In the genomic region with DNA sequence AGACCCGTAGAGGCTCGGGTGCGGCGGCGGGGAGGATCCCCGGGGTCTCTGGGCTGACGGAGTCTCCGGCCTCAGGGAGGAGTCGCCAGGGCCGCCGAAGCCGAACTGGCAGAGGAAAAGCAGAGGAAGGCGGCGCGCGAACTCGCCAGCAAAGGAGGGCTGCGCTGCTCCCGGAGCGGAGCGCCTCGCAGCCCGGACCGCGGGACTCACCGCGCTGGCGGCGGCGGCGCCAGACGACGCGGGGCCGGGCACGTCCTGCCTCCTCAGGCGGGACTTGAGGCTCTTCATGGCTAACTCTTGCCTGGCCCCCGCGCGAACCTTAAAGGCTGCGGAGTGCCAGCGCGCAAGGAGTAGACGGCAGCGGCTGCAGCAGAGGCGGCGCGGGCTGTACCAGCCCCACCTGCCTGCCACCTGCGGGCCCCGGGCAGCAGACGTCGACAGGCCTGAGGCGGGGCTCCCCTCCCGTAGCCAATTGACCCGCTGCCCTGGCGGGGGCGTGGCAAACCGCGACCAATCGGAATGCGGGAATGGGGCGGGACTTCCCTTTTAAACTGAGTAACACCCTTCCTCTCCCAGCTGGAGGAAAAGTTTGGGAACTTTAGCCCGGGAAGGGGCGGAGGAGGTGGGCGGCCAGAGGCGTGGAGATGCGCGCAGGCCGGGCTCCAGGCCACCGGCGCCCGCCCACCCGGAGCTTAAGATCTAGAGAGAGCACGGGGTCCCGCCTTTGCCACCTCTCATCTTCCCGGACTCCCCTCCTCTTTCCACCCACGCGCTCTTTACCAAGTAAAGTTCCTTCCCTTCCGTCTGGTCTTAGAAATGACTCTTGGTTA, we compare ENCODE assay signal across 8 cellular contexts. TPM values are rescaled to one million over a fixed set of nuclear protein-coding genes. Genes with fewer than 3 reads are reported as not detected.
DNase-seq lines count a peak whose midpoint lies in the region; TF ChIP-seq lines count a peak whose summit lies in the region.

A gene with protein sequence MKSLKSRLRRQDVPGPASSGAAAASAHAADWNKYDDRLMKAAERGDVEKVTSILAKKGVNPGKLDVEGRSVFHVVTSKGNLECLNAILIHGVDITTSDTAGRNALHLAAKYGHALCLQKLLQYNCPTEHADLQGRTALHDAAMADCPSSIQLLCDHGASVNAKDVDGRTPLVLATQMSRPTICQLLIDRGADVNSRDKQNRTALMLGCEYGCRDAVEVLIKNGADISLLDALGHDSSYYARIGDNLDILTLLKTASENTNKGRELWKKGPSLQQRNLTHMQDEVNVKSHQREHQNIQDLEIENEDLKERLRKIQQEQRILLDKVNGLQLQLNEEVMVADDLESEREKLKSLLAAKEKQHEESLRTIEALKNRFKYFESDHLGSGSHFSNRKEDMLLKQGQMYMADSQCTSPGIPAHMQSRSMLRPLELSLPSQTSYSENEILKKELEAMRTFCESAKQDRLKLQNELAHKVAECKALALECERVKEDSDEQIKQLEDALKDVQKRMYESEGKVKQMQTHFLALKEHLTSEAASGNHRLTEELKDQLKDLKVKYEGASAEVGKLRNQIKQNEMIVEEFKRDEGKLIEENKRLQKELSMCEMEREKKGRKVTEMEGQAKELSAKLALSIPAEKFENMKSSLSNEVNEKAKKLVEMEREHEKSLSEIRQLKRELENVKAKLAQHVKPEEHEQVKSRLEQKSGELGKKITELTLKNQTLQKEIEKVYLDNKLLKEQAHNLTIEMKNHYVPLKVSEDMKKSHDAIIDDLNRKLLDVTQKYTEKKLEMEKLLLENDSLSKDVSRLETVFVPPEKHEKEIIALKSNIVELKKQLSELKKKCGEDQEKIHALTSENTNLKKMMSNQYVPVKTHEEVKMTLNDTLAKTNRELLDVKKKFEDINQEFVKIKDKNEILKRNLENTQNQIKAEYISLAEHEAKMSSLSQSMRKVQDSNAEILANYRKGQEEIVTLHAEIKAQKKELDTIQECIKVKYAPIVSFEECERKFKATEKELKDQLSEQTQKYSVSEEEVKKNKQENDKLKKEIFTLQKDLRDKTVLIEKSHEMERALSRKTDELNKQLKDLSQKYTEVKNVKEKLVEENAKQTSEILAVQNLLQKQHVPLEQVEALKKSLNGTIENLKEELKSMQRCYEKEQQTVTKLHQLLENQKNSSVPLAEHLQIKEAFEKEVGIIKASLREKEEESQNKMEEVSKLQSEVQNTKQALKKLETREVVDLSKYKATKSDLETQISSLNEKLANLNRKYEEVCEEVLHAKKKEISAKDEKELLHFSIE (N-terminal part only) (minus strand): TSS at position 439 of the 830 bp plus-strand sequence. CDS start 151 bp downstream, at position 288.

- H3K27ac Mint-ChIP-seq in H9 (peak within 1 kb of the TSS; percentile 7 to 90 (median 87); a peak in 6 of 7 replicates), glutamatergic neuron (ENCODE audit: unreplicated experiment) (peak within 1 kb of the TSS; percentile 57)

- no peaks in the 10 kb centered on the region for H3K79me1 ChIP-seq in H9 (ENCODE audit: insufficient read depth, low read depth, low read length, poor library complexity, severe bottlenecking)

- H2BK120ac ChIP-seq in H9 (ENCODE audit: low read depth, low read length, poor library complexity, severe bottlenecking) = peak within 1 kb of the TSS; percentile 51

- no peak within 1 kb of the TSS for H3K4ac ChIP-seq in H9 (ENCODE audit: low read depth, low read length)

- H3K36me3 Mint-ChIP-seq in H9 (ENCODE audit: insufficient read depth in 1 of 3, low read depth in 3 of 3) = no peaks in the 10 kb centered on the region
- no peaks in the 10 kb centered on the region for H3K36me3 Mint-ChIP-seq in glutamatergic neuron (ENCODE audit: unreplicated experiment)

- no peak within 1 kb of the TSS for H3K18ac ChIP-seq in H9 (ENCODE audit: insufficient read length, low read depth, low read length)

- no peaks in the 10 kb centered on the region for H3K27me3 ChIP-seq in H9 (ENCODE audit: insufficient read depth, low read length)

- no peak within 1 kb of the TSS for H2AK5ac ChIP-seq in H9 (ENCODE audit: insufficient read length, low read length)

- no peak within 1 kb of the TSS for H2BK12ac ChIP-seq in H9 (ENCODE audit: insufficient read length, low read depth, low read length)

- no peaks in the 10 kb centered on the region for H3K9me3 Mint-ChIP-seq in H9
- H3K9me3 Mint-ChIP-seq in glutamatergic neuron (ENCODE audit: unreplicated experiment) = no peaks in the 10 kb centered on the region

- TF ChIP-seq CTCF in H9 (conservative IDR thresholded peaks at IDR 0.05) (no peak), glutamatergic neuron (IDR thresholded peaks at IDR 0.05; ENCODE audit: partially characterized antibody, unreplicated experiment) (no peak)

- no peak within 1 kb of the TSS for H3K23ac ChIP-seq in H9 (ENCODE audit: insufficient read length, low read depth, low read length)

- H4K5ac ChIP-seq in H9 (ENCODE audit: insufficient read length, low read depth, low read length) = no peak within 1 kb of the TSS

- H3K27ac ChIP-seq in H9 (ENCODE audit: insufficient read length, low read depth, low read length) (peak within 1 kb of the TSS; percentile 17), substantia nigra (ENCODE audit: low read depth, low read length, poor library complexity, severe bottlenecking) (peak within 1 kb of the TSS; percentile 67)

- H3K4me1 Mint-ChIP-seq in H9 (peaks cover 32 to 37% of the 10 kb centered on the region in 2 experiments), glutamatergic neuron (ENCODE audit: low read depth, unreplicated experiment) (peaks cover 2% of the 10 kb centered on the region)

- H2BK5ac ChIP-seq in H9 (ENCODE audit: insufficient read length, low read length) = no peak within 1 kb of the TSS

- H3T11ph ChIP-seq in H9 (ENCODE audit: low read length) = no peak within 1 kb of the TSS

- H4K91ac ChIP-seq in H9 (ENCODE audit: insufficient read length, low read depth, low read length) = no peak within 1 kb of the TSS

- H3K27me3 Mint-ChIP-seq in H9 (ENCODE audit: low read depth) = no peaks in the 10 kb centered on the region
- H3K27me3 Mint-ChIP-seq in glutamatergic neuron (ENCODE audit: unreplicated experiment) = peaks cover 2% of the 10 kb centered on the region

- no CpG with 5 or more reads among the region's 79 CpGs for WGBS in H9 (ENCODE audit: extremely low coverage, insufficient read length, low lambda C conversion rate)

- H2BK20ac ChIP-seq in H9 (ENCODE audit: low read depth, low read length, poor library complexity, severe bottlenecking) = no peak within 1 kb of the TSS

- H3K14ac ChIP-seq in H9 (ENCODE audit: insufficient read depth, low read length) = peak within 1 kb of the TSS; percentile 75

- H3K9me3 ChIP-seq in H9 (ENCODE audit: control insufficient read depth, low read depth, low read length) = no peaks in the 10 kb centered on the region

- H3K4me2 ChIP-seq in H9 (ENCODE audit: insufficient read depth, insufficient read length, low read length) = peak within 1 kb of the TSS; percentile 97

- H2AFZ ChIP-seq in H9 (ENCODE audit: low read length) = peak within 1 kb of the TSS; percentile 89

- H4K8ac ChIP-seq in H9 (replicated peaks; ENCODE audit: insufficient read length, low read depth, low read length) = no peak within 1 kb of the TSS

- H3K23me2 ChIP-seq in H9 (ENCODE audit: insufficient read length, low read depth, low read length, poor library complexity, severe bottlenecking) = no peaks in the 10 kb centered on the region

- H3K56ac ChIP-seq in H9 (ENCODE audit: insufficient read length, low read depth, low read length) = no peak within 1 kb of the TSS

- no peaks in the 10 kb centered on the region for H4K20me1 ChIP-seq in H9 (ENCODE audit: control insufficient read depth, insufficient read depth, insufficient read length)

- DNase-seq in DMS79 treated with DMSO at 0.1 percent for 48 hours (lab: John Stamatoyannopoulos, UW) (peak; percentile 53), H9 (peak; percentile 99), MV-4-11 (lab: John Stamatoyannopoulos, UW) (peak; percentile 72), SKM-1 treated with dmso at 0.1 percent for 144 hours (lab: John Stamatoyannopoulos, UW; ENCODE audit: unreplicated experiment) (peak; percentile 84), glutamatergic neuron (peak; percentile 95), nucleus accumbens (lab: John Stamatoyannopoulos, UW) (peak; percentile 54 to 96 (median 90)), substantia nigra (lab: John Stamatoyannopoulos, UW) (peak; percentile 60 to 98 (median 91))
- DNase-seq in activated naive CD8-positive, alpha-beta T cell treated with anti-CD3 and anti-CD28 coated beads, Interleukin-2, amount 50 U/mL, for 16 hours (ENCODE audit: low read depth, low spot score) = peak; percentile 56

- no peak within 1 kb of the TSS for H2BK15ac ChIP-seq in H9 (ENCODE audit: low read depth, low read length)

- no peaks in the 10 kb centered on the region for H3K79me2 ChIP-seq in H9 (ENCODE audit: insufficient read depth, low read length)

- H3K9ac ChIP-seq in H9 (ENCODE audit: extremely low read depth, insufficient read length, low read length) = peak within 1 kb of the TSS; percentile 64

- H3K4me1 ChIP-seq in H9 (ENCODE audit: insufficient read depth, low read length) = no peaks in the 10 kb centered on the region

- H3K4me3 Mint-ChIP-seq in H9 (peak within 1 kb of the TSS; percentile 89 to 91), glutamatergic neuron (ENCODE audit: unreplicated experiment) (peak within 1 kb of the TSS; percentile 98)

RNA-seq across cellular contexts. Expression of the gene that starts here (rescaled TPM):
- total RNA-seq in H9 (2021) (36.1 and 38.0 TPM in 2 replicates), glutamatergic neuron (ENCODE audit: unreplicated experiment) (5.2 TPM)

Comparison
In these comparisons a context has a peak if more than half of its experiments do, and no peak if none do; other contexts are left out.
1. Peak in every context shown above with its lines: DNase-seq and H3K27ac ChIP-seq.